ENCODE assay signal across 1 cellular context in genomic region chr1:23384312-23385058, GRCh38.
TF ChIP-seq lines count a peak whose summit lies in the region.

No MANE protein-coding gene starts in this region.

TF ChIP-seq in SK-N-SH, 30 proteins besides CTCF, POLR2A, EP300 and RAD21 (continued from another document):
- TF ChIP-seq TCF12 (IDR thresholded peaks at IDR 0.05) (0 out of 2 replicates have a peak, but pooled peaks have one; percentile 9), FOXM1 (IDR thresholded peaks at IDR 0.05; ENCODE audit: low read depth) (no peak), POLR2AphosphoS5 (IDR thresholded peaks at IDR 0.05; ENCODE audit: low read depth, low read length) (no peak), SIN3A (IDR thresholded peaks at IDR 0.05; ENCODE audit: borderline replicate concordance, low read depth, low read length) (no peak), JUND (IDR thresholded peaks at IDR 0.05) (no peak), FOSL2 (IDR thresholded peaks at IDR 0.05; ENCODE audit: borderline replicate concordance, low read depth) (peak; percentile 17; the same call in 1 of the 2 replicates), ZBTB33 (IDR thresholded peaks at IDR 0.05; ENCODE audit: borderline replicate concordance, low read depth) (no peak), USF1 (IDR thresholded peaks at IDR 0.05; ENCODE audit: borderline replicate concordance, low read depth) (no peak), RFX5 (IDR thresholded peaks at IDR 0.05; ENCODE audit: low read length) (no peak), USF2 (IDR thresholded peaks at IDR 0.05; ENCODE audit: borderline replicate concordance, low read depth, low read length) (no peak), FOXJ3 (CRISPR knock-in tag; IDR thresholded peaks at IDR 0.05) (no peak), SMC3 (IDR thresholded peaks at IDR 0.05; ENCODE audit: low read depth, low read length) (no peak), ELF1 (IDR thresholded peaks at IDR 0.05) (no peak), RXRA (IDR thresholded peaks at IDR 0.05; ENCODE audit: borderline replicate concordance, low read depth) (no peak)
TF ChIP-seq in SK-N-SH: peak in this region for 3.
